In the genomic region with DNA sequence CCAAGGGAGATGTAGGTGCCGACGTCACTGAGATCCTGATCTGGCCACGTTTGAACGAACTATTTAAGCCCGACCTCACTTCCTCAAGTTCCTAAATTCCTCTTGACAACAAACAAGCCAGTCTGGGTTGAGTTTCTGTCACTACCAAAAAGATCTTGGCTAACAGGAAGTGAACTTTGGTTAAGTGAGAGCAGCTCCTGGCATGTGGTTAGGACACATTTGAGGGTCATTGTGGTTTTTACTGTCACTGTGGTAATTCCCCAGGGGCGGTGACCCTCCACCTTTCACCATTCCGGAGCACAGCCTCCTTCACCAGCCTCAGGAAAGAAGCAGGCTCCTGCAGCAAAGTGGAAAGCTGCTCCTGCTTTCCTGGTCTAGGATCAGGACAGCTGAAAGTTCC, we compare ENCODE assay signal across 13 cellular contexts. TPM values are rescaled to one million over a fixed set of nuclear protein-coding genes. Genes with fewer than 3 reads are reported as not detected.
DNase-seq lines count a peak whose midpoint lies in the region; ATAC-seq and TF ChIP-seq lines count a peak whose summit lies in the region.
"Had no signal": no experiment of that assay in that cellular context is flagged by ENCODE, and none has a peak within 500 bp of the region (broad histone marks: within the 10 kb centered on the region; RNA-seq: fewer than 3 reads in every experiment).

No MANE protein-coding gene starts in this region.

- H3K4me1 Mint-ChIP-seq in naive thymus-derived CD4-positive, alpha-beta T cell = peaks cover 51 to 98% (median 90%) of the 10 kb centered on the region in 7 donors

- peak overlapping the region; percentile 64 to 100 (median 100) for H3K27ac Mint-ChIP-seq in naive thymus-derived CD4-positive, alpha-beta T cell
- H3K27ac Mint-ChIP-seq: nephron, type B pancreatic cell had no signal

- H3K4me3 Mint-ChIP-seq in naive thymus-derived CD4-positive, alpha-beta T cell = peak overlapping the region; percentile 33 to 96 (median 56)
- H3K4me3 Mint-ChIP-seq: nephron, type B pancreatic cell had no signal

- no peak overlapping the region for H3K4me3 ChIP-seq in naive thymus-derived CD4-positive, alpha-beta T cell (ENCODE audit: low read length)
- H3K4me3 ChIP-seq in left ventricle myocardium inferior = no peak overlapping the region

- H3K27ac ChIP-seq in naive thymus-derived CD4-positive, alpha-beta T cell (ENCODE audit: low read depth, low read length) = peak overlapping the region; percentile 94
- no peak overlapping the region for H3K27ac ChIP-seq in left ventricle myocardium inferior (replicated peaks)

- no peak for TF ChIP-seq CTCF in left ventricle myocardium inferior (IDR thresholded peaks at IDR 0.05; ENCODE audit: borderline replicate concordance)

- peaks cover 0 to 5% (median 0%) of the 10 kb centered on the region in 3 experiments for H3K9me3 ChIP-seq in naive thymus-derived CD4-positive, alpha-beta T cell (ENCODE audit: control insufficient read depth in 2 of 3, low read length in 3 of 3)
- peaks cover 8% of the 10 kb centered on the region for H3K9me3 ChIP-seq in left ventricle myocardium inferior (replicated peaks)

- ATAC-seq in naive thymus-derived CD4-positive, alpha-beta T cell = peak; percentile 40

- no peaks in the 10 kb centered on the region for H3K27me3 Mint-ChIP-seq in naive thymus-derived CD4-positive, alpha-beta T cell
- H3K27me3 Mint-ChIP-seq: type B pancreatic cell had no signal

- peaks cover 0 to 10% (median 0%) of the 10 kb centered on the region in 11 donors for H3K9me3 Mint-ChIP-seq in naive thymus-derived CD4-positive, alpha-beta T cell

- CTCF ChIA-PET in naive thymus-derived CD4-positive, alpha-beta T cell (lab: Charles Lee) = interaction anchor here (2.0 kb wide), 1 partner anchor 9 kb away, joined by 4 read pairs; no protein-coding TSS in a partner anchor

- intact Hi-C loops in naive thymus-derived CD4-positive, alpha-beta T cell (cut with micrococcal nuclease) = loop anchor here in 1 of 2 donors (5.0 kb wide), 1 partner anchor 468 kb away; a partner anchor contains a TSS
- intact Hi-C loops in left ventricle myocardium inferior (cut with micrococcal nuclease) = no loop called here

- peaks cover 0 to 5% (median 0%) of the 10 kb centered on the region in 5 donors for H3K36me3 Mint-ChIP-seq in naive thymus-derived CD4-positive, alpha-beta T cell
- H3K36me3 Mint-ChIP-seq: type B pancreatic cell had no signal

- no peaks in the 10 kb centered on the region for H3K36me3 ChIP-seq in naive thymus-derived CD4-positive, alpha-beta T cell (ENCODE audit: control insufficient read depth in 2 of 3, insufficient read depth in 3 of 3, low read length in 3 of 3)
- H3K36me3 ChIP-seq in left ventricle myocardium inferior = no peaks in the 10 kb centered on the region

- H3K4me1 ChIP-seq in naive thymus-derived CD4-positive, alpha-beta T cell (ENCODE audit: control insufficient read depth in 2 of 2, insufficient read depth in 2 of 2, low read length in 2 of 2) = peaks cover 60 to 84% of the 10 kb centered on the region in 2 donors
- H3K4me1 ChIP-seq in left ventricle myocardium inferior = no peaks in the 10 kb centered on the region

- DNase-seq in SIG-M5 treated with dmso at 0.1 percent for 504 hours (lab: John Stamatoyannopoulos, UW; ENCODE audit: unreplicated experiment) = peak; percentile 48
- no peak for DNase-seq in SIG-M5 (lab: John Stamatoyannopoulos, UW)
- DNase-seq in MV-4-11 (lab: John Stamatoyannopoulos, UW) = peak; percentile 91
- peak; percentile 38 to 54 for DNase-seq in activated T-cell treated with anti-CD3 and anti-CD28 coated beads, Interleukin-2, amount 50 U/mL, for 48 hours
- peak in 7 of 9 donors; percentile 23 to 48 (median 35) for DNase-seq in naive thymus-derived CD4-positive, alpha-beta T cell
- no peak for DNase-seq in cerebellar cortex (ENCODE audit: low spot score)
- DNase-seq in left ventricle myocardium inferior = no peak
- no peak for DNase-seq in AG20443 (ENCODE audit: low spot score)
- DNase-seq: EL had no signal

- H3K27me3 ChIP-seq in naive thymus-derived CD4-positive, alpha-beta T cell (ENCODE audit: control insufficient read depth in 2 of 2, insufficient read depth in 2 of 2, low read length in 2 of 2) = no peaks in the 10 kb centered on the region
- peaks cover 25% of the 10 kb centered on the region for H3K27me3 ChIP-seq in left ventricle myocardium inferior (ENCODE audit: low read depth)

- POLR2A ChIA-PET in naive thymus-derived CD4-positive, alpha-beta T cell (lab: Charles Lee) = interaction anchor here (1.0 to 7.3 kb wide), 8 partner anchors 11 to 86 kb away, joined by 3 to 172 read pairs (median 16); a partner anchor contains a TSS

RNA-seq across cellular contexts. Expression of a gene that starts 43.1 kb away (rescaled TPM):
- total RNA-seq in naive thymus-derived CD4-positive, alpha-beta T cell = 10 to 100 TPM in 4 of 5 experiments, 1 to 10 TPM in 1; 8.5 to 37.8 (median 35.5) TPM
- 1 to 10 TPM; 5.6 to 7.8 TPM for polyA plus RNA-seq in naive thymus-derived CD4-positive, alpha-beta T cell
- total RNA-seq in left ventricle myocardium inferior = 0.05 TPM
- total RNA-seq: A172 had no signal
- polyA plus RNA-seq: keratinocyte had no signal

Comparison
In these comparisons a context has a peak if more than half of its experiments do, and no peak if none do; other contexts are left out.
1. DNase-seq: peak in SIG-M5 treated with dmso at 0.1 percent for 504 hours (single experiment), MV-4-11 (single experiment), activated T-cell treated with anti-CD3 and anti-CD28 coated beads, Interleukin-2, amount 50 U/mL, for 48 hours (2 of 2) and naive thymus-derived CD4-positive, alpha-beta T cell (7 of 9); none in SIG-M5 (single experiment), cerebellar cortex (single experiment), left ventricle myocardium inferior (single experiment) and AG20443 (single experiment).